ENCODE assay signal across 9 cellular contexts in genomic region chr1:148372731-148373130, GRCh38.
A peak's percentile ranks its signal among the peaks of the same experiment; 100 is the strongest.
DNase-seq lines count a peak whose midpoint lies in the region; ATAC-seq and TF ChIP-seq lines count a peak whose summit lies in the region.
"Had no signal": no experiment of that assay in that cellular context is flagged by ENCODE, and none has a peak within 500 bp of the region (broad histone marks: within the 10 kb centered on the region; RNA-seq: fewer than 3 reads in every experiment).

No MANE protein-coding gene starts in this region.

- H3K9me3 ChIP-seq in neutrophil = no peaks in the 10 kb centered on the region
- H3K9me3 ChIP-seq: SJSA1 had no signal

- H3K27ac Mint-ChIP-seq in T-helper 2 cell treated with Interferon-gamma antibody and Interleukin-4, amounts not matched to agents 5 μg/mL and 100 μg/mL, for 36 hours = peak overlapping the region; percentile 97

- H3K36me3 ChIP-seq in brain microvascular endothelial cell (replicated peaks) = no peaks in the 10 kb centered on the region
- no peaks in the 10 kb centered on the region for H3K36me3 ChIP-seq in neutrophil
- H3K36me3 ChIP-seq: SJSA1 had no signal

- H3K36me3 Mint-ChIP-seq in T-helper 2 cell treated with Interferon-gamma antibody and Interleukin-4, amounts not matched to agents 5 μg/mL and 100 μg/mL, for 36 hours (ENCODE audit: low read depth) = no peaks in the 10 kb centered on the region

- peak; percentile 69 for DNase-seq in ELR (ENCODE audit: low read depth)
- peak; percentile 45 for DNase-seq in T-helper 2 cell treated with Interferon-gamma antibody and Interleukin-4, amounts not matched to agents 5 μg/mL and 100 μg/mL, for 36 hours (ENCODE audit: low spot score)
- DNase-seq in brain microvascular endothelial cell = peak; percentile 39
- no peak for DNase-seq in superior temporal gyrus (ENCODE audit: extremely low spot score)
- no peak for DNase-seq in putamen (ENCODE audit: low spot score)
- no peak for DNase-seq in NCI-H2171 treated with DMSO at 0.1 percent for 48 hours (lab: John Stamatoyannopoulos, UW)

- no peak for ATAC-seq in GM18502 (IDR thresholded peaks at IDR 0.05; ENCODE audit: poor library complexity, unreplicated experiment)

- H3K27me3 Mint-ChIP-seq in T-helper 2 cell treated with Interferon-gamma antibody and Interleukin-4, amounts not matched to agents 5 μg/mL and 100 μg/mL, for 36 hours (ENCODE audit: low read depth) = no peaks in the 10 kb centered on the region

- no peak overlapping the region for H3K4me3 ChIP-seq in brain microvascular endothelial cell (ENCODE audit: low read depth, low read length)
- H3K4me3 ChIP-seq in neutrophil (ENCODE audit: low read depth in 1 of 2, low read length in 1 of 2) = no peak overlapping the region
- H3K4me3 ChIP-seq: SJSA1 had no signal

- H3K4me1 Mint-ChIP-seq in T-helper 2 cell treated with Interferon-gamma antibody and Interleukin-4, amounts not matched to agents 5 μg/mL and 100 μg/mL, for 36 hours (ENCODE audit: low read depth) = peaks cover 31% of the 10 kb centered on the region

- in situ Hi-C loops in brain microvascular endothelial cell (cut with HindIII; ENCODE audit: low pct_ligation_motif_present, low sequenced_read_pairs) = no loop called here

- TF ChIP-seq CTCF in brain microvascular endothelial cell (IDR thresholded peaks at IDR 0.05; ENCODE audit: low read depth, low read length, missing control alignments) (no peak), neutrophil (IDR thresholded peaks at IDR 0.05) (no peak)

- H3K27me3 ChIP-seq in brain microvascular endothelial cell (replicated peaks) = no peaks in the 10 kb centered on the region
- no peaks in the 10 kb centered on the region for H3K27me3 ChIP-seq in neutrophil
- H3K27me3 ChIP-seq: SJSA1 had no signal

- H3K9me3 Mint-ChIP-seq in T-helper 2 cell treated with Interferon-gamma antibody and Interleukin-4, amounts not matched to agents 5 μg/mL and 100 μg/mL, for 36 hours = no peaks in the 10 kb centered on the region

- peaks cover 25 to 27% of the 10 kb centered on the region in 2 experiments for H3K4me1 ChIP-seq in neutrophil (ENCODE audit: control insufficient read depth in 1 of 2, insufficient read depth in 1 of 2, low read depth in 1 of 2, low read length in 1 of 2)

- peak overlapping the region; percentile 81 for H3K4me3 Mint-ChIP-seq in T-helper 2 cell treated with Interferon-gamma antibody and Interleukin-4, amounts not matched to agents 5 μg/mL and 100 μg/mL, for 36 hours

- H3K27ac ChIP-seq in brain microvascular endothelial cell = peak overlapping the region; percentile 37
- peak overlapping the region; percentile 51 for H3K27ac ChIP-seq in neutrophil
- H3K27ac ChIP-seq: SJSA1 had no signal

Comparison
In these comparisons a context has a peak if more than half of its experiments do, and no peak if none do; other contexts are left out.
1. DNase-seq: peak in ELR (single experiment), T-helper 2 cell treated with Interferon-gamma antibody and Interleukin-4, amounts not matched to agents 5 μg/mL and 100 μg/mL, for 36 hours (single experiment) and brain microvascular endothelial cell (single experiment); none in superior temporal gyrus (single experiment), putamen (single experiment) and NCI-H2171 treated with DMSO at 0.1 percent for 48 hours (single experiment).